Comparison of ENCODE assay signal across 10 cellular contexts in genomic region chr11:29962243-29962642, GRCh38. TPM values are rescaled to one million over a fixed set of nuclear protein-coding genes. Genes with fewer than 3 reads are reported as not detected.
DNase-seq lines count a peak whose midpoint lies in the region; ATAC-seq, FAIRE-seq and TF ChIP-seq lines count a peak whose summit lies in the region.
"Had no signal": no experiment of that assay in that cellular context is flagged by ENCODE, and none has a peak within 500 bp of the region (broad histone marks: within the 10 kb centered on the region; RNA-seq: fewer than 3 reads in every experiment).

No MANE protein-coding gene starts in this region.

- H3K4me3 ChIP-seq in OCI-LY7 (ENCODE audit: low read depth, low read length, poor library complexity, severe bottlenecking) (no peak overlapping the region), pancreas (no peak overlapping the region)
- H3K4me3 ChIP-seq: dorsolateral prefrontal cortex had no signal

- H3K9me3 Mint-ChIP-seq in HFFc6, result peaks cover 36% of the 10 kb centered on the region
- H3K9me3 Mint-ChIP-seq in mesothelial cell of epicardium, result no peaks in the 10 kb centered on the region

- no peaks in the 10 kb centered on the region for H3K4me1 ChIP-seq in OCI-LY7 (ENCODE audit: insufficient read depth, low read length, poor library complexity, severe bottlenecking)
- no peaks in the 10 kb centered on the region for H3K4me1 ChIP-seq in pancreas

- POLR2A ChIA-PET in OCI-LY7 (lab: Charles Lee), result interaction anchor here (0.6 kb wide), 1 partner anchor 16 kb away, joined by 4 read pairs; no protein-coding TSS in a partner anchor

- H3K36me3 ChIP-seq in OCI-LY7 (ENCODE audit: insufficient read depth, low read length) (no peaks in the 10 kb centered on the region), pancreas (no peaks in the 10 kb centered on the region)

- H3K27ac ChIP-seq in OCI-LY7 (ENCODE audit: low read depth, low read length, poor library complexity, severe bottlenecking) (no peak overlapping the region), pancreas (no peak overlapping the region)
- H3K27ac ChIP-seq: dorsolateral prefrontal cortex had no signal

- CTCF ChIA-PET in OCI-LY7 (lab: Charles Lee; ENCODE audit: unreplicated experiment), result no interaction called here

- H2AFZ ChIP-seq in OCI-LY7 (ENCODE audit: low read length), result no peak overlapping the region

- H3K36me3 Mint-ChIP-seq in HFFc6 (ENCODE audit: low read depth) (no peaks in the 10 kb centered on the region), mesothelial cell of epicardium (no peaks in the 10 kb centered on the region)

- no peaks in the 10 kb centered on the region for H4K20me1 ChIP-seq in OCI-LY7 (ENCODE audit: insufficient read depth, low read length)

- H3K27me3 ChIP-seq in pancreas, result no peaks in the 10 kb centered on the region
- H3K27me3 ChIP-seq: dorsolateral prefrontal cortex had no signal

- no peaks in the 10 kb centered on the region for H3K79me2 ChIP-seq in OCI-LY7 (ENCODE audit: insufficient read depth, low read depth, low read length)

- no peaks in the 10 kb centered on the region for H3K9me3 ChIP-seq in OCI-LY7 (ENCODE audit: low read length)
- no peaks in the 10 kb centered on the region for H3K9me3 ChIP-seq in pancreas

- H3K9me2 ChIP-seq in OCI-LY7 (ENCODE audit: insufficient read depth, low read length), result no peaks in the 10 kb centered on the region

- no peak overlapping the region for H3K27ac Mint-ChIP-seq in HFFc6
- no peak overlapping the region for H3K27ac Mint-ChIP-seq in mesothelial cell of epicardium

- no peak overlapping the region for H3K4me3 Mint-ChIP-seq in HFFc6
- no peak overlapping the region for H3K4me3 Mint-ChIP-seq in mesothelial cell of epicardium

- no peak overlapping the region for H3K4me2 ChIP-seq in OCI-LY7 (ENCODE audit: low read length)

- H3K27me3 Mint-ChIP-seq in HFFc6 (ENCODE audit: insufficient read depth) (no peaks in the 10 kb centered on the region; the same call in 1 of the 2 replicates), mesothelial cell of epicardium (ENCODE audit: low read depth) (no peaks in the 10 kb centered on the region)

- peak; percentile 74 for ATAC-seq in GM18858 (IDR thresholded peaks at IDR 0.05; ENCODE audit: unreplicated experiment)
- ATAC-seq in pancreas, result no peak
- ATAC-seq: HepG2 had no signal

- no peak for FAIRE-seq in pancreas (lab: Jason Lieb, UNC)
- FAIRE-seq: HepG2 had no signal

- intact Hi-C loops in OCI-LY7 (cut with micrococcal nuclease; ENCODE audit: unreplicated experiment), result no loop called here
- intact Hi-C loops in pancreas (cut with DNase I), result no loop called here

- DNase-seq in HFFc6 (no peak), OCI-LY7 (ENCODE audit: low spot score) (peak; percentile 7), mesothelial cell of epicardium (ENCODE audit: low spot score in 2 of 2, unreplicated experiment in 2 of 2) (no peak), pancreas (no peak), COLO829 (ENCODE audit: low spot score) (no peak)
- no peak for DNase-seq in stimulated activated naive CD4-positive, alpha-beta T cell treated with Interleukin-2 at 50 U/mL for 16 hours (lab: John Stamatoyannopoulos, UW)
- DNase-seq: dorsolateral prefrontal cortex had no signal

- no peaks in the 10 kb centered on the region for H3K4me1 Mint-ChIP-seq in HFFc6 (ENCODE audit: low read depth)
- peaks cover 27% of the 10 kb centered on the region for H3K4me1 Mint-ChIP-seq in mesothelial cell of epicardium

- TF ChIP-seq CTCF in HFFc6 (IDR thresholded peaks at IDR 0.05), result peak; percentile 51
- TF ChIP-seq CTCF in OCI-LY7 (conservative IDR thresholded peaks at IDR 0.05; ENCODE audit: low read length), result peak; percentile 63
- TF ChIP-seq CTCF in mesothelial cell of epicardium (IDR thresholded peaks at IDR 0.05; ENCODE audit: unreplicated experiment), result peak; percentile 55
- TF ChIP-seq CTCF in pancreas (IDR thresholded peaks at IDR 0.05), result peak in 1 of 4 donors; percentile 14

- BruUV-seq in OCI-LY7 (replicated peaks; lab: Mats Ljungman, UMichigan), result no TSS peak

- 50 to 54% methylated on average over 2 of the region's 2 CpGs for WGBS in pancreas, 2 donors

RNA-seq across cellular contexts. Expression of gene KCNA4, which starts 54.6 kb away (rescaled TPM):
- total RNA-seq in HFFc6 (2021; fragmentation: NEBNext Ultra II Directional; extraction: Animal tissue kit (Norgen Biotek cat#: 25700)), result not detected
- not detected in 2 replicates for total RNA-seq in OCI-LY7 (2014; rRNA removed; shearing (Covaris generic))
- not detected in 2 replicates for total RNA-seq in OCI-LY7 (2022)
- 4.3 to 4.6 TPM (median 4.5 TPM) in 3 replicates for total RNA-seq in mesothelial cell of epicardium
- total RNA-seq in pancreas, result not detected
- polyA plus RNA-seq in pancreas, result under 1 TPM in 1 of 2 donors, not detected in 1; 0.15 TPM
- total RNA-seq: HepG2, mononuclear cell had no signal
- polyA plus RNA-seq: HepG2 had no signal
